ENCODE assay signal across 23 cellular contexts in the genomic region with DNA sequence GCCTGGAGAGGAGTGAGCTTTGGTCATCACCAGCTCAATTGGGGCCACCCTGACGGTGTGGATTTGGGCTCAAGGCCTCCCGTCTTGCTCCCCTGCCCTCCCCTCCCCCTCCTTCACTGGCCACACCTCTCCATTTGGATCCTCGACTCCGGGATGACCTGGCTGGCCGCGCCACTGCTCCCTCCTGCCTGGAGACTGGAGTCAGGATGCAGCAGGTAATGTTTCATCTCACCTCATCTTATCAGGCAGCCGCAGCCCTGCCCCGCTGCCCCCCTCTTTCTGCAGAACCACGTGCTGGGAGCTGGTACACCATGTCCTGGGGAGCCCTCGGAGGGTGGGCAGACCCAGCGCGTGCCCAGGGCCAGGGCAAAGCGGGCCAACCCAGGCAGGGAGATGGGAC. TPM values are rescaled to one million over a fixed set of nuclear protein-coding genes. Genes with fewer than 3 reads are reported as not detected.
A peak's percentile ranks its signal among the peaks of the same experiment; 100 is the strongest.
DNase-seq lines count a peak whose midpoint lies in the region; ATAC-seq, FAIRE-seq and TF ChIP-seq lines count a peak whose summit lies in the region.
"Had no signal": no experiment of that assay in that cellular context is flagged by ENCODE, and none has a peak within 500 bp of the region (broad histone marks: within the 10 kb centered on the region; RNA-seq: fewer than 3 reads in every experiment).

No MANE protein-coding gene starts in this region.

- no TSS peak for BruUV-seq in K562 (replicated peaks; lab: Mats Ljungman, UMichigan)

- ATAC-seq in GM23338, result peak; percentile 41
- no peak for ATAC-seq in K562
- ATAC-seq in HG02610 (IDR thresholded peaks at IDR 0.05; ENCODE audit: unreplicated experiment), result no peak
- ATAC-seq in GM21717 (IDR thresholded peaks at IDR 0.05; ENCODE audit: unreplicated experiment), result no peak
- ATAC-seq: GM12878 had no signal

- H3K4me1 ChIP-seq in GM23338 (ENCODE audit: insufficient read depth) (peaks cover 10% of the 10 kb centered on the region; the same call in 1 of the 2 replicates), K562 (replicated peaks in 1 of 2; ENCODE audit: control insufficient read depth in 2 of 2, insufficient read depth in 2 of 2, low read length in 2 of 2) (peaks cover 5 to 51% of the 10 kb centered on the region in 2 experiments), iPS-20b (ENCODE audit: insufficient read depth, low read length) (peaks cover 10% of the 10 kb centered on the region; the same call in 1 of the 2 replicates)

- no peaks in the 10 kb centered on the region for H3K36me3 Mint-ChIP-seq in GM23338 (ENCODE audit: low read depth)
- H3K36me3 Mint-ChIP-seq: CD4-positive, CD25-positive, alpha-beta regulatory T cell; CD8-positive, alpha-beta memory T cell; IgD-negative memory B cell had no signal

- H3K79me2 ChIP-seq in GM23338 (replicated peaks; ENCODE audit: insufficient read depth) (no peaks in the 10 kb centered on the region), K562 (ENCODE audit: control insufficient read depth, insufficient read depth, low read length) (no peaks in the 10 kb centered on the region)

- H3K27ac ChIP-seq in GM23338 (ENCODE audit: low read depth) (no peak overlapping the region), K562 (ENCODE audit: extremely low read depth, low read depth, low read length) (no peak overlapping the region), iPS-20b (ENCODE audit: low read length) (no peak overlapping the region)

- FAIRE-seq in K562 (lab: Jason Lieb, UNC), result no peak
- FAIRE-seq: A204.1, GM12878, H54, HepG2 had no signal

- H3K27ac Mint-ChIP-seq in GM23338, result no peak overlapping the region
- H3K27ac Mint-ChIP-seq: CD4-positive, CD25-positive, alpha-beta regulatory T cell; CD8-positive, alpha-beta memory T cell; HFFc6; IgD-negative memory B cell had no signal

- H3K9me1 ChIP-seq in K562 (ENCODE audit: control insufficient read depth, insufficient read depth, low read length), result no peaks in the 10 kb centered on the region

- H3K9me2 ChIP-seq in GM23338 (ENCODE audit: insufficient read depth), result no peaks in the 10 kb centered on the region

- no peak for TF ChIP-seq CTCF in GM23338 (conservative IDR thresholded peaks at IDR 0.05; ENCODE audit: low read depth in 2 of 2)
- TF ChIP-seq CTCF in K562 (IDR thresholded peaks at IDR 0.05 in 2 of 3, conservative IDR thresholded peaks at IDR 0.05 in 1 of 3; ENCODE audit: insufficient read depth in 2 of 3, low read depth in 1 of 3, low read length in 3 of 3), result no peak

- TF ChIP-seq EP300 in K562 (IDR thresholded peaks at IDR 0.05; ENCODE audit: low read length), result no peak

- H4K20me1 ChIP-seq in GM23338 (replicated peaks; ENCODE audit: insufficient read depth), result no peaks in the 10 kb centered on the region
- no peaks in the 10 kb centered on the region; the same call in 1 of the 2 replicates for H4K20me1 ChIP-seq in K562 (replicated peaks; ENCODE audit: control insufficient read depth, insufficient read depth, low read length)

- H3K4me2 ChIP-seq in GM23338 (no peak overlapping the region), K562 (ENCODE audit: insufficient read depth, low read length) (no peak overlapping the region)

- H3K27me3 Mint-ChIP-seq in GM23338 (ENCODE audit: insufficient read depth, low read depth, poor library complexity), result peaks cover 10% of the 10 kb centered on the region
- H3K27me3 Mint-ChIP-seq: CD4-positive, CD25-positive, alpha-beta regulatory T cell had no signal

- peaks cover 24% of the 10 kb centered on the region for H3K4me1 Mint-ChIP-seq in GM23338
- H3K4me1 Mint-ChIP-seq: CD4-positive, CD25-positive, alpha-beta regulatory T cell had no signal

- H3K4me3 ChIP-seq in GM23338 (no peak overlapping the region), K562 (no peak overlapping the region), iPS-20b (ENCODE audit: low read length) (peak overlapping the region; percentile 11; the same call in 1 of the 2 replicates)
- H3K4me3 ChIP-seq: GM12878 had no signal

- 0 out of 2 replicates have a peak overlapping the region, but pooled peaks have one; percentile 80 for H2AFZ ChIP-seq in GM23338
- no peak overlapping the region for H2AFZ ChIP-seq in K562 (ENCODE audit: low read depth, low read length)

- no peak for TF ChIP-seq POLR2A in K562 (conservative IDR thresholded peaks at IDR 0.05)

- H3F3A ChIP-seq in GM23338 (replicated peaks; ENCODE audit: low read depth), result no peaks in the 10 kb centered on the region

- H3K9me3 Mint-ChIP-seq in GM23338, result no peaks in the 10 kb centered on the region
- H3K9me3 Mint-ChIP-seq: CD4-positive, CD25-positive, alpha-beta regulatory T cell; CD8-positive, alpha-beta memory T cell; HFFc6; IgD-negative memory B cell had no signal

- POLR2A ChIA-PET in K562 (lab: Yijun Ruan, JAX), result no interaction called here

- no peak for TF ChIP-seq RAD21 in K562 (CRISPR knock-in tag; conservative IDR thresholded peaks at IDR 0.05 in 1 of 2, IDR thresholded peaks at IDR 0.05 in 1 of 2)

- DNase-seq in GM23338 (ENCODE audit: low spot score), result no peak
- DNase-seq in K562 (ENCODE audit: extremely low read depth in 1 of 4, low spot score in 3 of 4), result peak in 2 of 4 experiments; percentile 20 to 31
- no peak for DNase-seq in AML-193 (lab: John Stamatoyannopoulos, UW)
- DNase-seq in NCI-H2029 treated with DMSO at 0.1 percent for 48 hours (lab: John Stamatoyannopoulos, UW), result no peak
- DNase-seq: ACHN; C1 segment of cervical spinal cord; CD4-positive, CD25-positive, alpha-beta regulatory T cell; CD8-positive, alpha-beta memory T cell; COR-L47; DMS 273 treated with DMSO at 0.1 percent for 48 hours; DMS53; DND-41; EL; HFFc6; KG1 had no signal

- 13% methylated on average over 4 of the region's 13 CpGs for WGBS in K562 (ENCODE audit: insufficient coverage, low coverage, missing lambda C conversion rate)

- H3K36me3 ChIP-seq in GM23338 (ENCODE audit: insufficient read depth), result no peaks in the 10 kb centered on the region
- no peaks in the 10 kb centered on the region for H3K36me3 ChIP-seq in K562 (ENCODE audit: control insufficient read depth, insufficient read depth, low read length)
- H3K36me3 ChIP-seq in iPS-20b (ENCODE audit: insufficient read depth, low read depth, low read length), result no peaks in the 10 kb centered on the region

- H3K9me3 ChIP-seq in K562 (replicated peaks; ENCODE audit: control insufficient read depth, insufficient read depth, low read depth, low read length) (no peaks in the 10 kb centered on the region), iPS-20b (ENCODE audit: insufficient read depth, low read depth, low read length) (no peaks in the 10 kb centered on the region)

- H3K9ac ChIP-seq in K562 (ENCODE audit: insufficient read depth in 1 of 2, low read depth in 2 of 2, low read length in 2 of 2) (0 out of 4 replicates have a peak overlapping the region, but pooled peaks of 1 of the 2 experiments have one; percentile 26), iPS-20b (ENCODE audit: low read depth, low read length) (no peak overlapping the region)

- in situ Hi-C loops in K562 (cut with MboI), result no loop called here

- CTCF ChIA-PET in K562 (lab: Yijun Ruan, JAX; ENCODE audit: low intra/inter-chr PET ratio), result no interaction called here

- H3K27me3 ChIP-seq in GM23338 (ENCODE audit: insufficient read depth), result no peaks in the 10 kb centered on the region
- H3K27me3 ChIP-seq in K562 (ENCODE audit: control insufficient read depth in 2 of 2, insufficient read depth in 2 of 2, low read length in 2 of 2), result peaks cover 4 to 37% of the 10 kb centered on the region in 2 experiments; a peak in 4 of 5 replicates
- peaks cover 35% of the 10 kb centered on the region for H3K27me3 ChIP-seq in iPS-20b (ENCODE audit: insufficient read depth, low read length)

- no peak overlapping the region for H3K4me3 Mint-ChIP-seq in GM23338
- H3K4me3 Mint-ChIP-seq: CD4-positive, CD25-positive, alpha-beta regulatory T cell; CD8-positive, alpha-beta memory T cell; HFFc6; IgD-negative memory B cell had no signal

- intact Hi-C loops in K562 (cut with micrococcal nuclease), result no loop called here

TF ChIP-seq in GM23338, 12 proteins besides CTCF, POLR2A, EP300 and RAD21:
- TF ChIP-seq EZH2phosphoT487 (IDR thresholded peaks at IDR 0.05; ENCODE audit: unreplicated experiment), result no peak
- TF ChIP-seq JUNB (IDR thresholded peaks at IDR 0.05; ENCODE audit: unreplicated experiment), result no peak

TF ChIP-seq in K562, 482 proteins besides CTCF, POLR2A, EP300 and RAD21:
- TF ChIP-seq, protein P1, sequence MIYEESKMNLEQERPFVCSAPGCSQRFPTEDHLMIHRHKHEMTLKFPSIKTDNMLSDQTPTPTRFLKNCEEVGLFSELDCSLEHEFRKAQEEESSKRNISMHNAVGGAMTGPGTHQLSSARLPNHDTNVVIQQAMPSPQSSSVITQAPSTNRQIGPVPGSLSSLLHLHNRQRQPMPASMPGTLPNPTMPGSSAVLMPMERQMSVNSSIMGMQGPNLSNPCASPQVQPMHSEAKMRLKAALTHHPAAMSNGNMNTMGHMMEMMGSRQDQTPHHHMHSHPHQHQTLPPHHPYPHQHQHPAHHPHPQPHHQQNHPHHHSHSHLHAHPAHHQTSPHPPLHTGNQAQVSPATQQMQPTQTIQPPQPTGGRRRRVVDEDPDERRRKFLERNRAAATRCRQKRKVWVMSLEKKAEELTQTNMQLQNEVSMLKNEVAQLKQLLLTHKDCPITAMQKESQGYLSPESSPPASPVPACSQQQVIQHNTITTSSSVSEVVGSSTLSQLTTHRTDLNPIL (CRISPR knock-in tag; IDR thresholded peaks at IDR 0.05), result no peak
- peak; percentile 18; the same call in 1 of the 2 replicates for TF ChIP-seq TCF3 (CRISPR knock-in tag; IDR thresholded peaks at IDR 0.05)
TF ChIP-seq in K562: peak in this region for 1.

RNA-seq across cellular contexts. Expression of a gene that starts 31.1 kb away (rescaled TPM):
- 2.4 and 6.6 TPM in 2 replicates for total RNA-seq in GM23338 (2014; rRNA removed; shearing (Covaris generic))
- polyA plus RNA-seq in GM23338 (2016; fragmentation: Nextera tagmentation; extraction: Ambion mirVana) (0.60 and 0.94 TPM in 2 replicates), K562 (2011; rRNA removed) (0.54 and 1.4 TPM in 2 replicates), K562 (2014; fragmentation: Illumina TruSeq; extraction: Trizol) (0.07 and 0.50 TPM in 2 replicates), K562 (2014; fragmentation: Nextera tagmentation; extraction: Ambion mirVana) (not detected), K562 (2014; rRNA removed) (0.62 and 1.7 TPM in 2 replicates)
- total RNA-seq in K562 (2011; cell fraction: chromatin; rRNA removed; ENCODE audit: low replicate concordance), result 1.2 and 3.3 TPM in 2 replicates
- 0.53 and 2.2 TPM in 2 replicates for total RNA-seq in K562 (2011; cell fraction: nucleolus; rRNA removed)
- total RNA-seq in K562 (2011; cell fraction: nucleoplasm; rRNA removed), result 0.31 and 0.95 TPM in 2 replicates
- total RNA-seq in K562 (2014; rRNA removed) (0.20 and 0.68 TPM in 2 replicates), K562 (2014; rRNA removed; fragmentation: Illumina TruSeq; extraction: Trizol) (0.10 TPM in 1 of 2 replicates, not detected in the other), K562 (2015; rRNA removed; fragmentation: Illumina TruSeq; extraction: Trizol) (0.11 and 0.40 TPM in 2 replicates), K562 (2021) (0.55 and 1.1 TPM in 2 replicates)
- 1.5 TPM in 2 replicates for polyA plus RNA-seq in K562 (2011; cell fraction: cytosol; rRNA removed)
- polyA plus RNA-seq in K562 (2011; cell fraction: nucleus; rRNA removed), result 5.2 and 5.3 TPM in 2 replicates
- polyA plus RNA-seq in K562 (2012), result 0.25 and 0.51 TPM in 2 replicates
- polyA minus RNA-seq in K562 (2011; rRNA and poly(A)+ RNA removed), result 0.45 and 1.1 TPM in 2 replicates
- polyA minus RNA-seq in K562 (2011; cell fraction: cytosol; rRNA and poly(A)+ RNA removed), result 0.86 and 2.7 TPM in 2 replicates
- polyA minus RNA-seq in K562 (2011; cell fraction: nucleus; rRNA and poly(A)+ RNA removed), result 0.81 and 1.3 TPM in 2 replicates
- total RNA-seq: HepG2 had no signal
- polyA plus RNA-seq: HepG2 had no signal
